28 cellular contexts compared by ENCODE assay signal in genomic region chr3:174651951-174652350, GRCh38.
DNase-seq lines count a peak whose midpoint lies in the region; FAIRE-seq and TF ChIP-seq lines count a peak whose summit lies in the region.
"Had no signal": no experiment of that assay in that cellular context is flagged by ENCODE, and none has a peak within 500 bp of the region (broad histone marks: within the 10 kb centered on the region; RNA-seq: fewer than 3 reads in every experiment).

No MANE protein-coding gene starts in this region.

- CTCF ChIA-PET in A673 (lab: Charles Lee) = no interaction called here

- DNase-seq in Ammon's horn (ENCODE audit: low spot score) = peak; percentile 68
- peak; percentile 47 for DNase-seq in foreskin melanocyte
- DNase-seq in medulla oblongata (ENCODE audit: extremely low spot score) = peak; percentile 90
- DNase-seq in putamen (ENCODE audit: low spot score) = peak; percentile 58
- no peak for DNase-seq in H54 (ENCODE audit: insufficient read length, low spot score)
- DNase-seq in HuH-7 (ENCODE audit: low spot score) = no peak
- DNase-seq in A673 (ENCODE audit: low spot score) = no peak
- DNase-seq: ACHN; CD4-positive, alpha-beta T cell; COR-L47; GOT3; Karpas-422; NCI-H1092; NCI-H1417 treated with DMSO at 0.1 percent for 48 hours; NCI-H1694 treated with DMSO at 0.1 percent for 48 hours; NCI-H2081 treated with DMSO at 0.1 percent for 48 hours; NCI-H2171; NCI-H226; NCI-H510A; NCI-H69; OCI-M1; Peyer's patch; SHP77 treated with DMSO at 0.1 percent for 48 hours had no signal

- no peak for TF ChIP-seq CTCF in A673 (conservative IDR thresholded peaks at IDR 0.05; ENCODE audit: low read depth, low read length)

- H3K27me3 ChIP-seq in A673 (replicated peaks; ENCODE audit: insufficient read depth, low read depth, low read length, poor library complexity) = no peaks in the 10 kb centered on the region
- H3K27me3 ChIP-seq: BLaER1, Peyer's patch had no signal

- H3K4me1 ChIP-seq in A673 (ENCODE audit: insufficient read depth, low read length, poor library complexity, severe bottlenecking) = no peaks in the 10 kb centered on the region
- H3K4me1 ChIP-seq: BLaER1, Peyer's patch had no signal

- intact Hi-C loops in A673 (cut with micrococcal nuclease; ENCODE audit: unreplicated experiment) = no loop called here

- BruUV-seq in A673 (replicated peaks; lab: Mats Ljungman, UMichigan) = no TSS peak

- no peak for FAIRE-seq in H54 (lab: Jason Lieb, UNC)
- FAIRE-seq: G401.6 had no signal

- no peaks in the 10 kb centered on the region for H3K36me3 ChIP-seq in A673 (ENCODE audit: insufficient read depth, low read length, poor library complexity, severe bottlenecking)
- H3K36me3 ChIP-seq: BLaER1, Peyer's patch had no signal

- H3K9me3 ChIP-seq in A673 (ENCODE audit: low read depth, low read length, poor library complexity, severe bottlenecking) = no peaks in the 10 kb centered on the region
- H3K9me3 ChIP-seq: BLaER1, Peyer's patch had no signal

- no peak overlapping the region for H3K4me3 ChIP-seq in A673 (ENCODE audit: low read depth, low read length, poor library complexity, severe bottlenecking)
- H3K4me3 ChIP-seq: BLaER1, Peyer's patch, SK-N-MC had no signal

- TF ChIP-seq POLR2A in H54 (IDR thresholded peaks at IDR 0.05; ENCODE audit: low read depth, low read length) = no peak

- POLR2A ChIA-PET in A673 (lab: Charles Lee; ENCODE audit: low non-redundant PET) = no interaction called here

- H3K27ac ChIP-seq in A673 (ENCODE audit: low read depth, low read length, poor library complexity, severe bottlenecking) = no peak overlapping the region
- H3K27ac ChIP-seq: 22Rv1, BLaER1, HL-60, Peyer's patch, SK-N-MC had no signal

Comparison
In these comparisons a context has a peak if more than half of its experiments do, and no peak if none do; other contexts are left out.
1. DNase-seq: peak in Ammon's horn (single experiment), foreskin melanocyte (single experiment), medulla oblongata (single experiment) and putamen (single experiment); none in H54 (single experiment), HuH-7 (single experiment) and A673 (single experiment).